ENCODE assay signal across 25 cellular contexts in genomic region chr13:49046534-49046933, GRCh38.
"Had no signal": no experiment of that assay in that cellular context is flagged by ENCODE, and none has a peak within 500 bp of the region (broad histone marks: within the 10 kb centered on the region; RNA-seq: fewer than 3 reads in every experiment).

No MANE protein-coding gene starts in this region.

- H3K4me3 ChIP-seq: ascending aorta, dorsolateral prefrontal cortex, esophagus muscularis mucosa, lung, smooth muscle cell, transverse colon, uterus had no signal

- H3K27me3 ChIP-seq: ascending aorta, dorsolateral prefrontal cortex, esophagus muscularis mucosa, transverse colon, uterus had no signal

- ATAC-seq: activated CD4-positive, CD25-positive, alpha-beta regulatory T cell treated with anti-CD3 and anti-CD28 coated beads, Interleukin-2, amount 50 U/mL, for 24 hours; activated CD8-positive, alpha-beta memory T cell treated with anti-CD3 and anti-CD28 coated beads, Interleukin-2, amount 10 ng/mL, durations not matched to agents 7 days and 5 days; activated CD8-positive, alpha-beta T cell treated with anti-CD3 and anti-CD28 coated beads for 36 hours; effector memory CD8-positive, alpha-beta T cell; left lobe of liver; naive thymus-derived CD4-positive, alpha-beta T cell; sciatic nerve; stimulated activated naive B cell treated with anti-CD40 and anti-IgM and Interleukin-4, amounts not matched to agents 10 μg/mL and 1 μg/mL and 100 μg/mL, for 72 hours had no signal

- H3K4me2 ChIP-seq: smooth muscle cell had no signal

- H3K27me3 Mint-ChIP-seq: activated CD4-positive, alpha-beta T cell treated with anti-CD3 and anti-CD28 coated beads, Interleukin-2, amount 10 ng/mL, durations not matched to agents 24 days and 14 days; activated CD8-positive, alpha-beta memory T cell treated with anti-CD3 and anti-CD28 coated beads, Interleukin-2, amount 10 ng/mL, durations not matched to agents 7 days and 5 days; activated CD8-positive, alpha-beta T cell treated with anti-CD3 and anti-CD28 coated beads for 36 hours; activated naive CD4-positive, alpha-beta T cell treated with anti-CD3 and anti-CD28 coated beads, Interleukin-2, amount 50 U/mL, for 24 hours; effector memory CD8-positive, alpha-beta T cell; naive thymus-derived CD4-positive, alpha-beta T cell; stimulated activated naive B cell treated with anti-CD40 and anti-IgM and Interleukin-4, amounts not matched to agents 10 μg/mL and 1 μg/mL and 100 μg/mL, for 72 hours had no signal

- H3K4me1 ChIP-seq: ascending aorta, transverse colon, uterus had no signal

- H3K27ac ChIP-seq: ascending aorta, dorsolateral prefrontal cortex, esophagus muscularis mucosa, transverse colon, uterus, VCaP had no signal

- DNase-seq: activated CD4-positive, alpha-beta T cell treated with anti-CD3 and anti-CD28 coated beads, Interleukin-2, amount 10 ng/mL, durations not matched to agents 24 days and 14 days; activated CD8-positive, alpha-beta memory T cell treated with anti-CD3 and anti-CD28 coated beads, Interleukin-2, amount 10 ng/mL, durations not matched to agents 7 days and 5 days; activated CD8-positive, alpha-beta T cell treated with anti-CD3 and anti-CD28 coated beads for 36 hours; activated gamma-delta T cell treated with Interleukin-2 at 50 U/mL for 16 hours; central memory CD4-positive, alpha-beta T cell; dorsolateral prefrontal cortex; effector memory CD8-positive, alpha-beta T cell; foreskin fibroblast; stimulated activated CD4-positive, alpha-beta T cell treated with anti-CD3 and anti-CD28 coated beads, Interleukin-15, amount 100 ng/mL, for 24 hours; stimulated activated naive B cell treated with anti-CD40 and anti-IgM and Interleukin-4, amounts not matched to agents 10 μg/mL and 1 μg/mL and 100 μg/mL, for 72 hours; transverse colon; uterus had no signal

- H3K4me3 Mint-ChIP-seq: activated CD4-positive, alpha-beta T cell treated with anti-CD3 and anti-CD28 coated beads, Interleukin-2, amount 10 ng/mL, durations not matched to agents 24 days and 14 days; activated CD8-positive, alpha-beta memory T cell treated with anti-CD3 and anti-CD28 coated beads, Interleukin-2, amount 10 ng/mL, durations not matched to agents 7 days and 5 days; activated CD8-positive, alpha-beta T cell treated with anti-CD3 and anti-CD28 coated beads for 36 hours; activated naive CD4-positive, alpha-beta T cell treated with anti-CD3 and anti-CD28 coated beads, Interleukin-2, amount 50 U/mL, for 24 hours; activated T-helper 1 cell treated with anti-CD3 and anti-CD28 coated beads, Interleukin-12 subunit alpha, Interleukin-12 subunit beta, Interleukin-2, Interleukin-4 antibody, amounts not matched to agents 30 ng/mL and 10 ng/mL and 1 ng/mL, durations not matched to agents 14 hours and 24 hours and 36 hours; effector memory CD8-positive, alpha-beta T cell; neural crest cell; stimulated activated naive B cell treated with anti-CD40 and anti-IgM and Interleukin-4, amounts not matched to agents 10 μg/mL and 1 μg/mL and 100 μg/mL, for 72 hours; T-helper 2 cell treated with Interferon-gamma antibody and Interleukin-4, amounts not matched to agents 5 μg/mL and 100 μg/mL, for 36 hours had no signal

- H3K9me3 ChIP-seq: ascending aorta, esophagus muscularis mucosa, uterus had no signal

- H3K36me3 ChIP-seq: ascending aorta, esophagus muscularis mucosa, transverse colon, uterus had no signal

- H3K9me3 Mint-ChIP-seq: effector memory CD8-positive, alpha-beta T cell had no signal

- H3K27ac Mint-ChIP-seq: activated CD4-positive, alpha-beta T cell treated with anti-CD3 and anti-CD28 coated beads, Interleukin-2, amount 10 ng/mL, durations not matched to agents 24 days and 14 days; activated CD8-positive, alpha-beta memory T cell treated with anti-CD3 and anti-CD28 coated beads, Interleukin-2, amount 10 ng/mL, durations not matched to agents 7 days and 5 days; activated CD8-positive, alpha-beta T cell treated with anti-CD3 and anti-CD28 coated beads for 36 hours; activated naive CD4-positive, alpha-beta T cell treated with anti-CD3 and anti-CD28 coated beads, Interleukin-2, amount 50 U/mL, for 24 hours; activated T-helper 1 cell treated with anti-CD3 and anti-CD28 coated beads, Interleukin-12 subunit alpha, Interleukin-12 subunit beta, Interleukin-2, Interleukin-4 antibody, amounts not matched to agents 30 ng/mL and 10 ng/mL and 1 ng/mL, durations not matched to agents 14 hours and 24 hours and 36 hours; naive thymus-derived CD4-positive, alpha-beta T cell; stimulated activated naive B cell treated with anti-CD40 and anti-IgM and Interleukin-4, amounts not matched to agents 10 μg/mL and 1 μg/mL and 100 μg/mL, for 72 hours; T-helper 2 cell treated with Interferon-gamma antibody and Interleukin-4, amounts not matched to agents 5 μg/mL and 100 μg/mL, for 36 hours had no signal

- H3K4me1 Mint-ChIP-seq: neural crest cell had no signal
